In genomic region chr1:33424610-33425009, GRCh38 we compare ENCODE assay signal across 2 cellular contexts.
TF ChIP-seq lines count a peak whose summit lies in the region.

No MANE protein-coding gene starts in this region.

TF ChIP-seq in HCT116, 20 proteins besides CTCF, POLR2A, EP300 and RAD21:
- TF ChIP-seq JUND (IDR thresholded peaks at IDR 0.05): no peak
- TF ChIP-seq REST (IDR thresholded peaks at IDR 0.05; ENCODE audit: low read depth): no peak
- TF ChIP-seq EZH2 (IDR thresholded peaks at IDR 0.05): no peak
- TF ChIP-seq SRF (IDR thresholded peaks at IDR 0.05; ENCODE audit: low read depth): no peak
- no peak for TF ChIP-seq YY1 (IDR thresholded peaks at IDR 0.05; ENCODE audit: extremely low read depth, insufficient replicate concordance, low read depth, low read length)
- TF ChIP-seq ELF1 (IDR thresholded peaks at IDR 0.05; ENCODE audit: borderline replicate concordance, low read depth): no peak
- TF ChIP-seq MAX (IDR thresholded peaks at IDR 0.05): no peak
- TF ChIP-seq ZBTB33 (IDR thresholded peaks at IDR 0.05; ENCODE audit: extremely low read depth, insufficient replicate concordance, low read length): no peak
- TF ChIP-seq FOSL1 (IDR thresholded peaks at IDR 0.05; ENCODE audit: low read depth): no peak
- no peak for TF ChIP-seq ZNF274 (IDR thresholded peaks at IDR 0.05; ENCODE audit: low read depth, low read length)
- no peak for TF ChIP-seq EZH2phosphoT487 (IDR thresholded peaks at IDR 0.05; ENCODE audit: borderline replicate concordance)
- TF ChIP-seq SIN3A (IDR thresholded peaks at IDR 0.05; ENCODE audit: low read depth): no peak
- no peak for TF ChIP-seq POLR2AphosphoS5 (IDR thresholded peaks at IDR 0.05; ENCODE audit: low read depth, low read length)
- TF ChIP-seq EGR1 (IDR thresholded peaks at IDR 0.05; ENCODE audit: low read depth): no peak
- TF ChIP-seq CEBPB (IDR thresholded peaks at IDR 0.05; ENCODE audit: low read depth): no peak
- TF ChIP-seq SP1 (IDR thresholded peaks at IDR 0.05; ENCODE audit: low read depth): no peak
- TF ChIP-seq ATF3 (IDR thresholded peaks at IDR 0.05): no peak

TF ChIP-seq in HepG2, 621 proteins besides CTCF, POLR2A, EP300 and RAD21:
- no peak for TF ChIP-seq SP140L (CRISPR knock-in tag; IDR thresholded peaks at IDR 0.05; ENCODE audit: borderline replicate concordance)
- TF ChIP-seq NR1H2 (CRISPR knock-in tag; IDR thresholded peaks at IDR 0.05; ENCODE audit: borderline replicate concordance, low read depth): no peak
- no peak for TF ChIP-seq FOXJ3 (CRISPR knock-in tag; IDR thresholded peaks at IDR 0.05; ENCODE audit: borderline replicate concordance)
- TF ChIP-seq ARID3A (IDR thresholded peaks at IDR 0.05; ENCODE audit: low read depth, low read length): no peak
- no peak for TF ChIP-seq NRL (CRISPR knock-in tag; IDR thresholded peaks at IDR 0.05; ENCODE audit: borderline replicate concordance)
- no peak for TF ChIP-seq RBM22 (optimal IDR thresholded peaks at IDR 0.05; ENCODE audit: low read length)
- TF ChIP-seq RXRA (CRISPR knock-in tag; IDR thresholded peaks at IDR 0.05): no peak
- TF ChIP-seq CEBPG (CRISPR knock-in tag; IDR thresholded peaks at IDR 0.05): no peak
- no peak for TF ChIP-seq AGO2 (optimal IDR thresholded peaks at IDR 0.05; ENCODE audit: low read depth, low read length)
- TF ChIP-seq ZNF616 (CRISPR knock-in tag; IDR thresholded peaks at IDR 0.05; ENCODE audit: low read depth): no peak
- TF ChIP-seq ZNF672 (CRISPR knock-in tag; IDR thresholded peaks at IDR 0.05): no peak
- TF ChIP-seq RCOR2 (CRISPR knock-in tag; IDR thresholded peaks at IDR 0.05): no peak
- no peak for TF ChIP-seq IKZF1 (IDR thresholded peaks at IDR 0.05)
- TF ChIP-seq ATM (IDR thresholded peaks at IDR 0.05; ENCODE audit: borderline replicate concordance): no peak
- TF ChIP-seq ZBTB8A (CRISPR knock-in tag; IDR thresholded peaks at IDR 0.05; ENCODE audit: borderline replicate concordance, low read depth): no peak
- TF ChIP-seq NR0B2 (CRISPR knock-in tag; IDR thresholded peaks at IDR 0.05): no peak
- TF ChIP-seq ZXDC (CRISPR knock-in tag; IDR thresholded peaks at IDR 0.05): no peak
- TF ChIP-seq ZNF781 (CRISPR knock-in tag; IDR thresholded peaks at IDR 0.05; ENCODE audit: borderline replicate concordance, not compliant biosample characterization): no peak
TF ChIP-seq in HepG2: peak in this region for 0.
